ENCODE assay signal across 28 cellular contexts in genomic region chr19:33339016-33339749, GRCh38. TPM values are rescaled to one million over a fixed set of nuclear protein-coding genes. Genes with fewer than 3 reads are reported as not detected.
DNase-seq lines count a peak whose midpoint lies in the region; ATAC-seq and TF ChIP-seq lines count a peak whose summit lies in the region.
"Had no signal": no experiment of that assay in that cellular context is flagged by ENCODE, and none has a peak within 500 bp of the region (broad histone marks: within the 10 kb centered on the region; RNA-seq: fewer than 3 reads in every experiment).

No MANE protein-coding gene starts in this region.

- H3K4me1 ChIP-seq in endodermal cell (ENCODE audit: control insufficient read depth, insufficient read depth, low read length) = no peaks in the 10 kb centered on the region
- H3K4me1 ChIP-seq: upper lobe of right lung had no signal

- no peak overlapping the region for H3K9ac ChIP-seq in endodermal cell (ENCODE audit: extremely low read depth, low read length, poor library complexity, severe bottlenecking)

- no peak overlapping the region for H3K27ac Mint-ChIP-seq in endodermal cell
- H3K27ac Mint-ChIP-seq: activated T-helper 17 cell treated with anti-CD3 and anti-CD28 coated beads, Interleukin-2, amount 50 U/mL, for 72 hours; brain; CD8-positive, alpha-beta T cell had no signal

- H3K27me3 Mint-ChIP-seq in endodermal cell (ENCODE audit: insufficient read depth) = peaks cover 19% of the 10 kb centered on the region

- H3K9me3 ChIP-seq in endodermal cell (ENCODE audit: control insufficient read depth, low read length) = no peaks in the 10 kb centered on the region
- H3K9me3 ChIP-seq: upper lobe of right lung had no signal

- no peak for ATAC-seq in GM18520 (IDR thresholded peaks at IDR 0.05; ENCODE audit: unreplicated experiment)
- ATAC-seq: activated T-helper 17 cell treated with anti-CD3 and anti-CD28 coated beads, Interleukin-2, amount 50 U/mL, for 72 hours; CD8-positive, alpha-beta T cell; upper lobe of right lung had no signal

- H3K9me3 Mint-ChIP-seq in endodermal cell = no peaks in the 10 kb centered on the region
- H3K9me3 Mint-ChIP-seq: activated T-helper 17 cell treated with anti-CD3 and anti-CD28 coated beads, Interleukin-2, amount 50 U/mL, for 72 hours; CD8-positive, alpha-beta T cell; neural crest cell had no signal

- no peaks in the 10 kb centered on the region for H3K36me3 Mint-ChIP-seq in endodermal cell (ENCODE audit: low read depth)
- H3K36me3 Mint-ChIP-seq: brain; CD8-positive, alpha-beta T cell had no signal

- H3K36me3 ChIP-seq in endodermal cell (ENCODE audit: control insufficient read depth, insufficient read depth, low read length) = no peaks in the 10 kb centered on the region
- H3K36me3 ChIP-seq: upper lobe of right lung, WERI-Rb-1 had no signal

- no peak overlapping the region for H3K27ac ChIP-seq in endodermal cell (ENCODE audit: low read depth, low read length)
- H3K27ac ChIP-seq: HL-60, skin epidermis, upper lobe of right lung, WERI-Rb-1 had no signal

- no peaks in the 10 kb centered on the region for H3K4me1 Mint-ChIP-seq in endodermal cell
- H3K4me1 Mint-ChIP-seq: activated T-helper 17 cell treated with anti-CD3 and anti-CD28 coated beads, Interleukin-2, amount 50 U/mL, for 72 hours had no signal

- H3K4me3 ChIP-seq in endodermal cell (ENCODE audit: low read length) = no peak overlapping the region
- H3K4me3 ChIP-seq: skin epidermis, upper lobe of right lung had no signal

- WGBS in endodermal cell (ENCODE audit: insufficient coverage in 1 of 2, insufficient read length in 1 of 2), 2 experiments = 82 to 91% methylated on average over 5 to 7 of the region's 7 CpGs

- no peak for TF ChIP-seq CTCF in endodermal cell (conservative IDR thresholded peaks at IDR 0.05)

- no peak overlapping the region for H3K4me3 Mint-ChIP-seq in endodermal cell
- H3K4me3 Mint-ChIP-seq: activated T-helper 17 cell treated with anti-CD3 and anti-CD28 coated beads, Interleukin-2, amount 50 U/mL, for 72 hours; brain; CD8-positive, alpha-beta T cell; neural crest cell had no signal

- DNase-seq in CD1c-positive myeloid dendritic cell (ENCODE audit: extremely low spot score) = peak; percentile 9
- DNase-seq in HT1080 (ENCODE audit: low read depth) = peak; percentile 63
- peak; percentile 65 for DNase-seq in RPMI7951 (ENCODE audit: low read depth)
- DNase-seq in islet precursor cell = peak; percentile 58
- DNase-seq in germinal center (ENCODE audit: low spot score) = no peak
- DNase-seq in endodermal cell = no peak
- DNase-seq: activated CD4-positive, alpha-beta T cell treated with anti-CD3 and anti-CD28 coated beads for 48 hours; activated naive CD4-positive, alpha-beta T cell treated with anti-CD3 and anti-CD28 coated beads, Interleukin-2, amount 50 U/mL, for 16 hours; amniotic stem cell; CD8-positive, alpha-beta T cell; hippocampal formation; Karpas-422; mesenchymal stem cell; NCI-H1105; NCI-H187; NCI-H2171 treated with DMSO at 0.1 percent for 48 hours; NCI-H510A; SHP77; stimulated activated naive CD4-positive, alpha-beta T cell; T-helper 9 cell; upper lobe of right lung; WERI-Rb-1 had no signal

- peaks cover 11% of the 10 kb centered on the region for H3K27me3 ChIP-seq in endodermal cell (ENCODE audit: control insufficient read depth, insufficient read depth, low read length, poor library complexity, severe bottlenecking)
- H3K27me3 ChIP-seq: upper lobe of right lung had no signal

RNA-seq across cellular contexts. Expression of gene CEBPG, which starts 34.3 kb away (rescaled TPM):
- total RNA-seq in HT1080 (2014; rRNA removed; shearing (Covaris generic)) = 17.6 and 19.3 TPM in 2 replicates
- 32.5 and 34.1 TPM in 2 replicates for polyA plus RNA-seq in HT1080 (2015; cell fraction: cytosol; rRNA removed)
- polyA plus RNA-seq in HT1080 (2015; cell fraction: nucleus; rRNA removed) = 18.6 and 18.7 TPM in 2 replicates
- 15.0 and 15.6 TPM in 2 replicates for total RNA-seq in RPMI7951 (2014; rRNA removed; shearing (Covaris generic))
- total RNA-seq in endodermal cell = 10 to 100 TPM; 31.9 to 33.8 TPM
- polyA plus RNA-seq in endodermal cell (2013, experiment 1 of 2) = 31.9 TPM
- polyA plus RNA-seq in endodermal cell (2013, experiment 2 of 2) = 27.5 TPM

RNA-seq across cellular contexts. Expression of gene CEBPA, which starts 36.8 kb away (rescaled TPM):
- total RNA-seq in HT1080 (2014; rRNA removed; shearing (Covaris generic)) = 1.7 and 1.9 TPM in 2 replicates
- 0.61 and 0.72 TPM in 2 replicates for polyA plus RNA-seq in HT1080 (2015; cell fraction: cytosol; rRNA removed)
- polyA plus RNA-seq in HT1080 (2015; cell fraction: nucleus; rRNA removed) = 0.26 and 0.33 TPM in 2 replicates
- under 0.01 TPM in 1 of 2 replicates, not detected in the other for total RNA-seq in RPMI7951 (2014; rRNA removed; shearing (Covaris generic))
- 1 to 10 TPM; 1.8 to 2.1 TPM for total RNA-seq in endodermal cell
- polyA plus RNA-seq in endodermal cell (2013, experiment 1 of 2) = 1.2 TPM
- 1.0 TPM for polyA plus RNA-seq in endodermal cell (2013, experiment 2 of 2)

Comparison
In these comparisons a context has a peak if more than half of its experiments do, and no peak if none do; other contexts are left out.
1. DNase-seq: peak in CD1c-positive myeloid dendritic cell (single experiment), HT1080 (single experiment), RPMI7951 (single experiment) and islet precursor cell (single experiment); none in germinal center (single experiment) and endodermal cell (single experiment).